Comparison of ENCODE assay signal across 19 cellular contexts in the genomic region with DNA sequence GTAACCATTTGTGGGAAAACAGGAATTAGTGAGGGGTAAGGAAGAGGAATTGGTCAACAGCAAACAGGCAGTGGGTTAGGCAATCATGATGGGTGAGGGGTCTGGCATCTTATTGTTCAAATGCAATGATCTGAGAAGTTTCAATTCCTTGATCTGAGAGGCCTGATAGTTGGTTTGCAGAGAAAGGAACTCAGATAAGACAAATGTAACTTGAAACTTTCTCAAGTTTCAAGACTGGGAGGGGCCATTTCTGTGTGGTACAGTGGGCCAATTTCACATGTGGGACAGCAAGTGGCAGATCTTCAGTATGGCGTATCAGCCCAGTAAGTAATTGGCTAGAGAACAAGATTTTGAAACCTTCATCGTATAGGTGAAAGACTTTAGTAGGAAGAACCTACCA.
DNase-seq lines count a peak whose midpoint lies in the region; ATAC-seq and TF ChIP-seq lines count a peak whose summit lies in the region.
"Had no signal": no experiment of that assay in that cellular context is flagged by ENCODE, and none has a peak within 500 bp of the region (broad histone marks: within the 10 kb centered on the region; RNA-seq: fewer than 3 reads in every experiment).

No MANE protein-coding gene starts in this region.

- no peaks in the 10 kb centered on the region for H3K27me3 ChIP-seq in mesendoderm (ENCODE audit: insufficient read depth, low read length, poor library complexity)
- H3K27me3 ChIP-seq in colonic mucosa, result no peaks in the 10 kb centered on the region
- H3K27me3 ChIP-seq: BLaER1 had no signal

- H3K9me3 ChIP-seq in OCI-LY7 (ENCODE audit: low read length) (peaks cover 39% of the 10 kb centered on the region), colonic mucosa (peaks cover 7% of the 10 kb centered on the region)
- H3K9me3 ChIP-seq: HAP-1 had no signal

- no peak overlapping the region for H3K4me3 ChIP-seq in OCI-LY7 (ENCODE audit: low read depth, low read length, poor library complexity, severe bottlenecking)
- H3K4me3 ChIP-seq in mesendoderm (ENCODE audit: low read length), result no peak overlapping the region
- H3K4me3 ChIP-seq in colonic mucosa, result no peak overlapping the region
- H3K4me3 ChIP-seq: BLaER1, GM12878, GM23248, HAP-1 had no signal

- no peak overlapping the region for H4K5ac ChIP-seq in mesendoderm (ENCODE audit: low read length)

- no peak for DNase-seq in activated T-cell treated with anti-CD3 and anti-CD28 coated beads, Interleukin-2, amount 50 U/mL, for 72 hours
- no peak for DNase-seq in activated T-cell treated with anti-CD3 and anti-CD28 coated beads, Interleukin-2, amount 50 U/mL, for 24 hours
- DNase-seq in LHCN-M2 (ENCODE audit: low read depth) (peak; percentile 4), OCI-LY7 (ENCODE audit: low spot score) (peak; percentile 1), mesendoderm (peak; percentile 7), colonic mucosa (no peak), NCI-H524 (lab: John Stamatoyannopoulos, UW) (no peak)
- DNase-seq in stimulated activated effector memory CD8-positive, alpha-beta T cell treated with anti-CD3 and anti-CD28 coated beads, Interleukin-12 subunit alpha, Interleukin-12 subunit beta, amount 100 ng/mL, for 72 hours (ENCODE audit: low spot score in 2 of 2), result no peak
- DNase-seq: 8988T; Calu3; CD4-positive, alpha-beta memory T cell; DMS79 treated with DMSO at 0.1 percent for 48 hours; GF-D8; GM23248 had no signal

- BruUV-seq in OCI-LY7 (replicated peaks; lab: Mats Ljungman, UMichigan), result no TSS peak

- H3K4ac ChIP-seq in mesendoderm (ENCODE audit: low read depth, low read length), result no peak overlapping the region

- H3K18ac ChIP-seq in mesendoderm (ENCODE audit: low read length), result no peak overlapping the region

- H2BK5ac ChIP-seq in mesendoderm (ENCODE audit: low read length), result no peak overlapping the region

- H2BK15ac ChIP-seq in mesendoderm (replicated peaks; ENCODE audit: low read depth), result no peak overlapping the region

- POLR2A ChIA-PET in OCI-LY7 (lab: Charles Lee), result interaction anchor here (0.5 kb wide), 1 partner anchor 19 kb away, joined by 3 read pairs; no protein-coding TSS in a partner anchor

- CTCF ChIA-PET in OCI-LY7 (lab: Charles Lee; ENCODE audit: unreplicated experiment), result no interaction called here

- H3K4me1 ChIP-seq in OCI-LY7 (ENCODE audit: insufficient read depth, low read length, poor library complexity, severe bottlenecking), result no peaks in the 10 kb centered on the region
- no peaks in the 10 kb centered on the region for H3K4me1 ChIP-seq in mesendoderm (ENCODE audit: control insufficient read depth, low read depth, low read length)
- no peaks in the 10 kb centered on the region for H3K4me1 ChIP-seq in colonic mucosa
- H3K4me1 ChIP-seq: BLaER1, HAP-1 had no signal

- H2AFZ ChIP-seq in OCI-LY7 (ENCODE audit: low read length), result no peak overlapping the region
- H2AFZ ChIP-seq: GM23248 had no signal

- H2AK5ac ChIP-seq in mesendoderm (ENCODE audit: low read length), result no peak overlapping the region

- H3K27ac ChIP-seq in OCI-LY7 (ENCODE audit: low read depth, low read length, poor library complexity, severe bottlenecking) (no peak overlapping the region), mesendoderm (ENCODE audit: low read depth, low read length) (no peak overlapping the region), colonic mucosa (no peak overlapping the region)
- H3K27ac ChIP-seq: BLaER1, GM23248, HL-60 had no signal

- H4K20me1 ChIP-seq in OCI-LY7 (ENCODE audit: insufficient read depth, low read length), result no peaks in the 10 kb centered on the region
- H4K20me1 ChIP-seq: BLaER1 had no signal

- no CpG with 5 or more reads among the region's 2 CpGs for WGBS in mesendoderm (ENCODE audit: extremely low coverage, insufficient coverage, low lambda C conversion rate)

- peaks cover 33 to 43% of the 10 kb centered on the region in 2 donors for H3K36me3 Mint-ChIP-seq in activated T-cell treated with anti-CD3 and anti-CD28 coated beads, Interleukin-2, amount 50 U/mL, for 72 hours (ENCODE audit: insufficient read depth in 2 of 2)
- peaks cover 84% of the 10 kb centered on the region for H3K36me3 Mint-ChIP-seq in activated T-cell treated with anti-CD3 and anti-CD28 coated beads, Interleukin-2, amount 50 U/mL, for 24 hours (ENCODE audit: low read depth)
- H3K36me3 Mint-ChIP-seq in stimulated activated effector memory CD8-positive, alpha-beta T cell treated with anti-CD3 and anti-CD28 coated beads, Interleukin-12 subunit alpha, Interleukin-12 subunit beta, amount 100 ng/mL, for 72 hours, result no peaks in the 10 kb centered on the region

- TF ChIP-seq CTCF in OCI-LY7 (conservative IDR thresholded peaks at IDR 0.05; ENCODE audit: low read length) (no peak), colonic mucosa (IDR thresholded peaks at IDR 0.05) (no peak)

- H2BK120ac ChIP-seq in mesendoderm (ENCODE audit: low read depth, low read length), result no peak overlapping the region

- H3K9ac ChIP-seq in mesendoderm (ENCODE audit: low read length) (no peak overlapping the region), colonic mucosa (ENCODE audit: low read depth in 2 of 2, low read length in 2 of 2) (no peak overlapping the region)
- H3K9ac ChIP-seq: BLaER1, GM23248 had no signal

- H3K4me3 Mint-ChIP-seq in activated T-cell treated with anti-CD3 and anti-CD28 coated beads, Interleukin-2, amount 50 U/mL, for 72 hours, result no peak overlapping the region
- no peak overlapping the region for H3K4me3 Mint-ChIP-seq in activated T-cell treated with anti-CD3 and anti-CD28 coated beads, Interleukin-2, amount 50 U/mL, for 24 hours
- no peak overlapping the region for H3K4me3 Mint-ChIP-seq in stimulated activated effector memory CD8-positive, alpha-beta T cell treated with anti-CD3 and anti-CD28 coated beads, Interleukin-12 subunit alpha, Interleukin-12 subunit beta, amount 100 ng/mL, for 72 hours
- H3K4me3 Mint-ChIP-seq: CD14-positive monocyte had no signal

- H3K79me1 ChIP-seq in mesendoderm (ENCODE audit: low read length), result peaks cover 2% of the 10 kb centered on the region

- H3K36me3 ChIP-seq in OCI-LY7 (ENCODE audit: insufficient read depth, low read length) (no peaks in the 10 kb centered on the region), mesendoderm (ENCODE audit: control insufficient read depth, insufficient read depth, low read length) (no peaks in the 10 kb centered on the region), colonic mucosa (no peaks in the 10 kb centered on the region)
- H3K36me3 ChIP-seq: HAP-1 had no signal

- no peak for ATAC-seq in activated T-cell treated with anti-CD3 and anti-CD28 coated beads, Interleukin-2, amount 50 U/mL, for 72 hours (replicated peaks in 1 of 2)
- no peak for ATAC-seq in stimulated activated effector memory CD8-positive, alpha-beta T cell treated with anti-CD3 and anti-CD28 coated beads, Interleukin-12 subunit alpha, Interleukin-12 subunit beta, amount 100 ng/mL, for 72 hours
- ATAC-seq: GM12878 had no signal

- peaks cover 21 to 35% of the 10 kb centered on the region in 2 donors for H3K9me3 Mint-ChIP-seq in activated T-cell treated with anti-CD3 and anti-CD28 coated beads, Interleukin-2, amount 50 U/mL, for 72 hours
- peaks cover 73% of the 10 kb centered on the region for H3K9me3 Mint-ChIP-seq in activated T-cell treated with anti-CD3 and anti-CD28 coated beads, Interleukin-2, amount 50 U/mL, for 24 hours
- peaks cover 31% of the 10 kb centered on the region for H3K9me3 Mint-ChIP-seq in stimulated activated effector memory CD8-positive, alpha-beta T cell treated with anti-CD3 and anti-CD28 coated beads, Interleukin-12 subunit alpha, Interleukin-12 subunit beta, amount 100 ng/mL, for 72 hours

- intact Hi-C loops in OCI-LY7 (cut with micrococcal nuclease; ENCODE audit: unreplicated experiment) (no loop called here), colonic mucosa (cut with DNase I) (no loop called here)

- no peak overlapping the region for H3K4me2 ChIP-seq in OCI-LY7 (ENCODE audit: low read length)
- no peak overlapping the region for H3K4me2 ChIP-seq in mesendoderm (ENCODE audit: low read length)
- H3K4me2 ChIP-seq: BLaER1 had no signal

- H3K56ac ChIP-seq in mesendoderm (ENCODE audit: low read length), result no peak overlapping the region

- H4K8ac ChIP-seq in mesendoderm (ENCODE audit: low read depth, low read length), result no peak overlapping the region

- no peaks in the 10 kb centered on the region for H3K9me2 ChIP-seq in OCI-LY7 (ENCODE audit: insufficient read depth, low read length)

- H3K27me3 Mint-ChIP-seq in activated T-cell treated with anti-CD3 and anti-CD28 coated beads, Interleukin-2, amount 50 U/mL, for 72 hours (ENCODE audit: low read depth), result no peaks in the 10 kb centered on the region
- H3K27me3 Mint-ChIP-seq in activated T-cell treated with anti-CD3 and anti-CD28 coated beads, Interleukin-2, amount 50 U/mL, for 24 hours, result no peaks in the 10 kb centered on the region
- H3K27me3 Mint-ChIP-seq: CD4-positive, alpha-beta memory T cell had no signal

- H3K27ac Mint-ChIP-seq in activated T-cell treated with anti-CD3 and anti-CD28 coated beads, Interleukin-2, amount 50 U/mL, for 72 hours, result peak overlapping the region; percentile 11
- no peak overlapping the region for H3K27ac Mint-ChIP-seq in activated T-cell treated with anti-CD3 and anti-CD28 coated beads, Interleukin-2, amount 50 U/mL, for 24 hours
- no peak overlapping the region for H3K27ac Mint-ChIP-seq in stimulated activated effector memory CD8-positive, alpha-beta T cell treated with anti-CD3 and anti-CD28 coated beads, Interleukin-12 subunit alpha, Interleukin-12 subunit beta, amount 100 ng/mL, for 72 hours
- H3K27ac Mint-ChIP-seq: CD14-positive monocyte; CD4-positive, alpha-beta memory T cell had no signal

- no peaks in the 10 kb centered on the region for H3K4me1 Mint-ChIP-seq in activated T-cell treated with anti-CD3 and anti-CD28 coated beads, Interleukin-2, amount 50 U/mL, for 72 hours (ENCODE audit: low read depth)
- H3K4me1 Mint-ChIP-seq in activated T-cell treated with anti-CD3 and anti-CD28 coated beads, Interleukin-2, amount 50 U/mL, for 24 hours (ENCODE audit: low read depth), result peaks cover 2% of the 10 kb centered on the region
- H3K4me1 Mint-ChIP-seq in stimulated activated effector memory CD8-positive, alpha-beta T cell treated with anti-CD3 and anti-CD28 coated beads, Interleukin-12 subunit alpha, Interleukin-12 subunit beta, amount 100 ng/mL, for 72 hours, result no peaks in the 10 kb centered on the region
- H3K4me1 Mint-ChIP-seq: CD14-positive monocyte had no signal

- H3K23ac ChIP-seq in mesendoderm (ENCODE audit: low read length), result no peak overlapping the region

- H3K79me2 ChIP-seq in OCI-LY7 (ENCODE audit: insufficient read depth, low read depth, low read length), result no peaks in the 10 kb centered on the region; the same call in 1 of the 2 replicates
- no peaks in the 10 kb centered on the region for H3K79me2 ChIP-seq in mesendoderm (ENCODE audit: control insufficient read depth, insufficient read depth, low read length)

Comparison
In these comparisons a context has a peak if more than half of its experiments do, and no peak if none do; other contexts are left out.
1. DNase-seq: peak in LHCN-M2 (single experiment), OCI-LY7 (single experiment) and mesendoderm (single experiment); none in activated T-cell treated with anti-CD3 and anti-CD28 coated beads, Interleukin-2, amount 50 U/mL, for 72 hours (0 of 2), activated T-cell treated with anti-CD3 and anti-CD28 coated beads, Interleukin-2, amount 50 U/mL, for 24 hours (single experiment), stimulated activated effector memory CD8-positive, alpha-beta T cell treated with anti-CD3 and anti-CD28 coated beads, Interleukin-12 subunit alpha, Interleukin-12 subunit beta, amount 100 ng/mL, for 72 hours (0 of 2), colonic mucosa (single experiment) and NCI-H524 (0 of 2).